In genomic region chr9:127937383-127938297, GRCh38 we compare ENCODE assay signal across 1 cellular context.
TF ChIP-seq lines count a peak whose summit lies in the region.

Gene DPM2 (minus strand): TSS chr9:127937854. CDS start chr9:127937820, 34 bp downstream.

TF ChIP-seq in K562, 482 proteins besides CTCF, POLR2A, EP300 and RAD21 (continued from another document and continues in another):
- peak in 2 of 3 experiments; percentile 17 to 52 for TF ChIP-seq YY1 (IDR thresholded peaks at IDR 0.05; ENCODE audit: borderline replicate concordance in 1 of 3, control insufficient read depth in 1 of 3, extremely low read depth in 1 of 3, insufficient read depth in 3 of 3, insufficient read length in 1 of 3, insufficient replicate concordance in 2 of 3, low read depth in 1 of 3, low read length in 2 of 3)
- TF ChIP-seq U2AF2 (optimal IDR thresholded peaks at IDR 0.05; ENCODE audit: low read depth, low read length): no peak
- TF ChIP-seq NCOR1 (IDR thresholded peaks at IDR 0.05): no peak
- no peak for TF ChIP-seq ZNF133 (CRISPR knock-in tag; IDR thresholded peaks at IDR 0.05)
- TF ChIP-seq SNAPC5 (CRISPR knock-in tag; IDR thresholded peaks at IDR 0.05): no peak
- TF ChIP-seq PREB (CRISPR knock-in tag; IDR thresholded peaks at IDR 0.05): peak; percentile 91; the same call in 1 of the 2 replicates
- TF ChIP-seq MECOM (CRISPR knock-in tag; IDR thresholded peaks at IDR 0.05): no peak
- TF ChIP-seq ZNF274 (IDR thresholded peaks at IDR 0.05; ENCODE audit: borderline replicate concordance, low read depth, low read length): no peak
- TF ChIP-seq ZZZ3 (IDR thresholded peaks at IDR 0.05): no peak
- no peak for TF ChIP-seq HINFP (tag; conservative IDR thresholded peaks at IDR 0.05; ENCODE audit: low read depth)
- TF ChIP-seq ELF2 (CRISPR knock-in tag; IDR thresholded peaks at IDR 0.05): peak; percentile 92
- TF ChIP-seq ZNF785 (CRISPR knock-in tag; IDR thresholded peaks at IDR 0.05): no peak
- peak; percentile 41 for TF ChIP-seq NCOA4 (IDR thresholded peaks at IDR 0.05; ENCODE audit: partially characterized antibody)
- TF ChIP-seq FOXJ2 (tag; IDR thresholded peaks at IDR 0.05): no peak
- no peak for TF ChIP-seq SP2 (IDR thresholded peaks at IDR 0.05; ENCODE audit: extremely low read depth, low read depth, low read length, poor library complexity, severe bottlenecking)
- peak; percentile 5; the same call in 1 of the 2 replicates for TF ChIP-seq TCF3 (CRISPR knock-in tag; IDR thresholded peaks at IDR 0.05)
- peak; percentile 81 to 82 for TF ChIP-seq SIX5 (IDR thresholded peaks at IDR 0.05; ENCODE audit: borderline replicate concordance in 1 of 2, insufficient read depth in 1 of 2, low read depth in 1 of 2, low read length in 2 of 2)
- no peak for TF ChIP-seq TRIM25 (IDR thresholded peaks at IDR 0.05; ENCODE audit: borderline replicate concordance)
- TF ChIP-seq CREM (IDR thresholded peaks at IDR 0.05; ENCODE audit: low read depth): peak; percentile 91
- no peak for TF ChIP-seq MCM3 (IDR thresholded peaks at IDR 0.05)
- TF ChIP-seq RFX1 (IDR thresholded peaks at IDR 0.05): no peak
- peak; percentile 91 for TF ChIP-seq HDGF (IDR thresholded peaks at IDR 0.05)
- no peak for TF ChIP-seq ZNF311 (CRISPR knock-in tag; IDR thresholded peaks at IDR 0.05)
- TF ChIP-seq ADNP (tag; IDR thresholded peaks at IDR 0.05): no peak
- no peak for TF ChIP-seq RBM15 (IDR thresholded peaks at IDR 0.05; ENCODE audit: insufficient read depth, low read length)
- TF ChIP-seq ZNF12 (CRISPR knock-in tag; IDR thresholded peaks at IDR 0.05): no peak
- no peak for TF ChIP-seq CHAMP1 (IDR thresholded peaks at IDR 0.05)
- TF ChIP-seq ZBTB11 (CRISPR knock-in tag; IDR thresholded peaks at IDR 0.05): peak; percentile 59 to 95 (median 78); a peak in 4 of 6 replicates
- TF ChIP-seq TAL1 (IDR thresholded peaks at IDR 0.05): no peak
- TF ChIP-seq TAF7 (tag; IDR thresholded peaks at IDR 0.05): no peak
- peak in 1 of 2 experiments; percentile 85 for TF ChIP-seq AFF1 (IDR thresholded peaks at IDR 0.05; ENCODE audit: low read depth in 1 of 2, partially characterized antibody in 2 of 2)
- TF ChIP-seq THRB (CRISPR knock-in tag; conservative IDR thresholded peaks at IDR 0.05): no peak
- TF ChIP-seq HDAC2 (IDR thresholded peaks at IDR 0.05): peak; percentile 88; the same call in 1 of the 2 replicates
- no peak for TF ChIP-seq RNF219 (CRISPR knock-in tag; IDR thresholded peaks at IDR 0.05)
- no peak for TF ChIP-seq KHSRP (IDR thresholded peaks at IDR 0.05)
- no peak for TF ChIP-seq ZNF134 (CRISPR knock-in tag; conservative IDR thresholded peaks at IDR 0.05)
- TF ChIP-seq ZNF778 (CRISPR knock-in tag; IDR thresholded peaks at IDR 0.05): no peak
- TF ChIP-seq SNRNP70 (optimal IDR thresholded peaks at IDR 0.05; ENCODE audit: low read depth, low read length): no peak
- TF ChIP-seq HOMEZ (CRISPR knock-in tag; IDR thresholded peaks at IDR 0.05): no peak
- TF ChIP-seq JUNB (CRISPR knock-in tag; conservative IDR thresholded peaks at IDR 0.05): no peak
- peak; percentile 60; the same call in 1 of the 2 replicates for TF ChIP-seq PML (IDR thresholded peaks at IDR 0.05; ENCODE audit: low read length)
- peak; percentile 98 for TF ChIP-seq CBX1 (IDR thresholded peaks at IDR 0.05; ENCODE audit: low read depth)
- 0 out of 2 replicates have a peak, but pooled peaks have one; percentile 58 for TF ChIP-seq LCOR (CRISPR knock-in tag; IDR thresholded peaks at IDR 0.05)
- no peak for TF ChIP-seq PHB2 (IDR thresholded peaks at IDR 0.05; ENCODE audit: low read depth)
